In genomic region chr15:41827290-41827879, GRCh38 we compare ENCODE assay signal across 1 cellular context.
TF ChIP-seq lines count a peak whose summit lies in the region.

No MANE protein-coding gene starts in this region.

TF ChIP-seq in HepG2, 621 proteins besides CTCF, POLR2A, EP300 and RAD21 (continued from another document and continues in another):
- peak; percentile 84 for TF ChIP-seq AGO2 (optimal IDR thresholded peaks at IDR 0.05; ENCODE audit: low read depth, low read length)
- TF ChIP-seq KAT7 (CRISPR knock-in tag; IDR thresholded peaks at IDR 0.05; ENCODE audit: borderline replicate concordance), result no peak
- TF ChIP-seq ZBTB10 (CRISPR knock-in tag; IDR thresholded peaks at IDR 0.05; ENCODE audit: borderline replicate concordance), result no peak
- TF ChIP-seq KLF9 (CRISPR knock-in tag; IDR thresholded peaks at IDR 0.05; ENCODE audit: low read depth), result no peak
- no peak for TF ChIP-seq RBM39 (IDR thresholded peaks at IDR 0.05; ENCODE audit: low read depth, low read length, poor library complexity, severe bottlenecking)
- no peak for TF ChIP-seq PLSCR1 (CRISPR knock-in tag; IDR thresholded peaks at IDR 0.05; ENCODE audit: borderline replicate concordance)
- TF ChIP-seq ZNF563 (CRISPR knock-in tag; IDR thresholded peaks at IDR 0.05), result peak; percentile 54
- no peak for TF ChIP-seq GTF3A (CRISPR knock-in tag; conservative IDR thresholded peaks at IDR 0.05)
- no peak for TF ChIP-seq ZNF879 (CRISPR knock-in tag; IDR thresholded peaks at IDR 0.05)
- no peak for TF ChIP-seq ZNF10 (CRISPR knock-in tag; IDR thresholded peaks at IDR 0.05; ENCODE audit: borderline replicate concordance, low read depth)
- TF ChIP-seq CHD2 (IDR thresholded peaks at IDR 0.05; ENCODE audit: low read depth, low read length), result no peak
- no peak for TF ChIP-seq STAT5B (CRISPR knock-in tag; IDR thresholded peaks at IDR 0.05)
- TF ChIP-seq ZNF136 (CRISPR knock-in tag; IDR thresholded peaks at IDR 0.05; ENCODE audit: low read depth), result no peak
- TF ChIP-seq PREB (CRISPR knock-in tag; IDR thresholded peaks at IDR 0.05), result no peak
- TF ChIP-seq KDM3A (CRISPR knock-in tag; IDR thresholded peaks at IDR 0.05; ENCODE audit: low read depth), result no peak
- TF ChIP-seq ZNF615 (CRISPR knock-in tag; IDR thresholded peaks at IDR 0.05; ENCODE audit: borderline replicate concordance), result no peak
- peak; percentile 46; the same call in 1 of the 2 replicates for TF ChIP-seq ZFP91 (CRISPR knock-in tag; IDR thresholded peaks at IDR 0.05; ENCODE audit: borderline replicate concordance)
- TF ChIP-seq CREB3 (CRISPR knock-in tag; IDR thresholded peaks at IDR 0.05), result no peak
- no peak for TF ChIP-seq THAP9 (CRISPR knock-in tag; IDR thresholded peaks at IDR 0.05; ENCODE audit: borderline replicate concordance)
- no peak for TF ChIP-seq ZNF562 (CRISPR knock-in tag; IDR thresholded peaks at IDR 0.05; ENCODE audit: borderline replicate concordance)
- TF ChIP-seq PITX1 (CRISPR knock-in tag; IDR thresholded peaks at IDR 0.05), result peak; percentile 8; the same call in 1 of the 2 replicates
- no peak for TF ChIP-seq ZNF343 (CRISPR knock-in tag; IDR thresholded peaks at IDR 0.05)
- TF ChIP-seq REL (CRISPR knock-in tag; conservative IDR thresholded peaks at IDR 0.05), result no peak
- no peak for TF ChIP-seq HCFC1 (IDR thresholded peaks at IDR 0.05; ENCODE audit: low read depth, low read length)
- TF ChIP-seq GABPA (IDR thresholded peaks at IDR 0.05; ENCODE audit: low read depth, low read length), result no peak
- no peak for TF ChIP-seq GABPA (CRISPR knock-in tag; IDR thresholded peaks at IDR 0.05; ENCODE audit: low read depth)
- TF ChIP-seq ZNF296 (CRISPR knock-in tag; conservative IDR thresholded peaks at IDR 0.05), result no peak
- TF ChIP-seq SRSF4 (IDR thresholded peaks at IDR 0.05; ENCODE audit: low read depth, low read length, poor library complexity, severe bottlenecking), result no peak
- no peak for TF ChIP-seq NFIC (IDR thresholded peaks at IDR 0.05; ENCODE audit: low read length)
- TF ChIP-seq YEATS2 (CRISPR knock-in tag; IDR thresholded peaks at IDR 0.05; ENCODE audit: borderline replicate concordance), result no peak
- no peak for TF ChIP-seq PAX8 (CRISPR knock-in tag; IDR thresholded peaks at IDR 0.05; ENCODE audit: borderline replicate concordance)
- TF ChIP-seq SMAD9 (CRISPR knock-in tag; IDR thresholded peaks at IDR 0.05), result no peak
- TF ChIP-seq MEIS1 (CRISPR knock-in tag; IDR thresholded peaks at IDR 0.05; ENCODE audit: borderline replicate concordance), result no peak
- no peak for TF ChIP-seq MXI1 (IDR thresholded peaks at IDR 0.05; ENCODE audit: borderline replicate concordance, low read depth, low read length)
- no peak for TF ChIP-seq ZNF503 (CRISPR knock-in tag; IDR thresholded peaks at IDR 0.05)
- TF ChIP-seq ZNF605 (CRISPR knock-in tag; IDR thresholded peaks at IDR 0.05), result no peak
- TF ChIP-seq MTF2 (CRISPR knock-in tag; IDR thresholded peaks at IDR 0.05; ENCODE audit: borderline replicate concordance), result no peak
- TF ChIP-seq NR2C2 (CRISPR knock-in tag; IDR thresholded peaks at IDR 0.05; ENCODE audit: borderline replicate concordance), result no peak
- TF ChIP-seq ZNF329 (CRISPR knock-in tag; IDR thresholded peaks at IDR 0.05; ENCODE audit: low read depth), result no peak
- no peak for TF ChIP-seq ZNF142 (CRISPR knock-in tag; IDR thresholded peaks at IDR 0.05)
- TF ChIP-seq ZNF639 (CRISPR knock-in tag; conservative IDR thresholded peaks at IDR 0.05), result no peak
